29 cellular contexts compared by ENCODE assay signal in the genomic region with DNA sequence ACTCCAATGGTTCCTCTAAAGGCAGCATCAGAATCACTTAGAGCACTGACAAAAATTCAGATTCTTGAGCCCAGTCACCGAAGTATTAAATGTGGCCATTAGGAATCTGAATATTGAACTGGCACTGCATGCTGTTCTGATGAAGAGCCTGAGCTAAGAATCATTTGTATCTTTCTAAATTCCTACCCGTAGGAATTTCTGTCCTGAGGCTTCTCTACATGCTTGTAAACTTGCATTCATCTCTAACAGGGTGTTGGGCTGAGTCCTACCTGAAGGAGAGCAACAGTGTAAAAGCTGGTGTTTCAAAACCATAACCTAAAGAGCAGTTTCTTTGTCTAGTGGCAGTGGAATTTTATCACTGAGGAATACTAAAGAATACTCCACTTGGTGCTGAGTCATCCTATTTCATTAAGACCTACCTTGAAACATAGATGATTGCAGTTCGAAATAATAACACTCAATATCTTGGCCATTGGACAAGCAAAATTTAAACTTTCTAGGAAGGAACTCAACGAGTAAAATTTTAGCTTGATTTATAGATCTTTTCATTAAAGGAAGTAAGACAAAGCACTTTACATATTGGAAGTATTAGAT.
"Had no signal": no experiment of that assay in that cellular context is flagged by ENCODE, and none has a peak within 500 bp of the region (broad histone marks: within the 10 kb centered on the region; RNA-seq: fewer than 3 reads in every experiment).

No MANE protein-coding gene starts in this region.

- H3K27ac ChIP-seq: colonic mucosa, dorsolateral prefrontal cortex, esophagus muscularis mucosa, psoas muscle, skin epidermis, testis, vagina, VCaP had no signal

- ATAC-seq: activated CD4-positive, CD25-positive, alpha-beta regulatory T cell treated with anti-CD3 and anti-CD28 coated beads, Interleukin-2, amount 50 U/mL, for 24 hours; activated T-cell treated with anti-CD3 and anti-CD28 coated beads, Interleukin-2, amount 50 U/mL, for 72 hours; effector memory CD8-positive, alpha-beta T cell; left cardiac atrium; psoas muscle; right cardiac atrium had no signal

- H3K4me1 Mint-ChIP-seq: activated CD4-positive, alpha-beta memory T cell treated with anti-CD3 and anti-CD28 coated beads, Interleukin-2, amount 10 ng/mL, durations not matched to agents 7 days and 5 days; activated CD4-positive, alpha-beta T cell treated with anti-CD3 and anti-CD28 coated beads, Interleukin-2, amount 10 ng/mL, durations not matched to agents 24 days and 14 days; naive B cell had no signal

- H3K27ac Mint-ChIP-seq: activated CD4-positive, alpha-beta memory T cell treated with anti-CD3 and anti-CD28 coated beads, Interleukin-2, amount 10 ng/mL, durations not matched to agents 7 days and 5 days; activated CD4-positive, alpha-beta T cell treated with anti-CD3 and anti-CD28 coated beads, Interleukin-2, amount 10 ng/mL, durations not matched to agents 24 days and 14 days; activated naive CD4-positive, alpha-beta T cell treated with anti-CD3 and anti-CD28 coated beads for 36 hours; activated naive CD8-positive, alpha-beta T cell treated with anti-CD3 and anti-CD28 coated beads, Interleukin-2, amount 10 ng/mL, durations not matched to agents 7 days and 5 days; activated T-cell treated with anti-CD3 and anti-CD28 coated beads, Interleukin-2, amount 50 U/mL, for 72 hours; effector memory CD8-positive, alpha-beta T cell; naive B cell; type B pancreatic cell had no signal

- H3K4me1 ChIP-seq: colonic mucosa, esophagus muscularis mucosa, psoas muscle, testis, vagina had no signal

- DNase-seq: activated CD4-positive, alpha-beta memory T cell treated with anti-CD3 and anti-CD28 coated beads, Interleukin-2, amount 10 ng/mL, durations not matched to agents 7 days and 5 days; activated CD4-positive, alpha-beta T cell treated with anti-CD3 and anti-CD28 coated beads, Interleukin-2, amount 10 ng/mL, durations not matched to agents 24 days and 14 days; activated effector memory CD4-positive, alpha-beta T cell treated with Interleukin-2 at 50 U/mL for 16 hours; activated naive CD4-positive, alpha-beta T cell treated with anti-CD3 and anti-CD28 coated beads for 36 hours; activated naive CD8-positive, alpha-beta T cell treated with anti-CD3 and anti-CD28 coated beads, Interleukin-2, amount 10 ng/mL, durations not matched to agents 7 days and 5 days; activated T-cell treated with anti-CD3 and anti-CD28 coated beads, Interleukin-2, amount 50 U/mL, for 72 hours; amniotic stem cell; colonic mucosa; dorsolateral prefrontal cortex; effector memory CD8-positive, alpha-beta T cell; hypothalamus; left cardiac atrium; mesenchymal stem cell; naive B cell; psoas muscle; right cardiac atrium; stimulated activated CD4-positive, alpha-beta T cell treated with anti-CD3 and anti-CD28 coated beads, Interleukin-2, amount 100 ng/mL, for 24 hours; stimulated activated naive CD4-positive, alpha-beta T cell; testis had no signal

- H3K9me3 Mint-ChIP-seq: type B pancreatic cell had no signal

- H3K9me3 ChIP-seq: colonic mucosa, esophagus muscularis mucosa, psoas muscle, testis, vagina had no signal

- H3K27me3 ChIP-seq: colonic mucosa, esophagus muscularis mucosa, testis, vagina had no signal

- FAIRE-seq: bronchial epithelial cell, endothelial cell of umbilical vein, frontal cortex, islet of Langerhans had no signal

- H3K4me3 ChIP-seq: colonic mucosa, dorsolateral prefrontal cortex, esophagus muscularis mucosa, psoas muscle, skin epidermis, testis, vagina had no signal

- H3K36me3 Mint-ChIP-seq: type B pancreatic cell had no signal

- H3K4me3 Mint-ChIP-seq: activated CD4-positive, alpha-beta memory T cell treated with anti-CD3 and anti-CD28 coated beads, Interleukin-2, amount 10 ng/mL, durations not matched to agents 7 days and 5 days; activated CD4-positive, alpha-beta T cell treated with anti-CD3 and anti-CD28 coated beads, Interleukin-2, amount 10 ng/mL, durations not matched to agents 24 days and 14 days; activated naive CD4-positive, alpha-beta T cell treated with anti-CD3 and anti-CD28 coated beads for 36 hours; activated naive CD8-positive, alpha-beta T cell treated with anti-CD3 and anti-CD28 coated beads, Interleukin-2, amount 10 ng/mL, durations not matched to agents 7 days and 5 days; activated T-cell treated with anti-CD3 and anti-CD28 coated beads, Interleukin-2, amount 50 U/mL, for 72 hours; effector memory CD8-positive, alpha-beta T cell; naive B cell; type B pancreatic cell had no signal

- H3K36me3 ChIP-seq: colonic mucosa, esophagus muscularis mucosa, vagina had no signal

- H3K27me3 Mint-ChIP-seq: activated CD4-positive, alpha-beta memory T cell treated with anti-CD3 and anti-CD28 coated beads, Interleukin-2, amount 10 ng/mL, durations not matched to agents 7 days and 5 days; effector memory CD8-positive, alpha-beta T cell had no signal
